11 cellular contexts compared by ENCODE assay signal in the genomic region with DNA sequence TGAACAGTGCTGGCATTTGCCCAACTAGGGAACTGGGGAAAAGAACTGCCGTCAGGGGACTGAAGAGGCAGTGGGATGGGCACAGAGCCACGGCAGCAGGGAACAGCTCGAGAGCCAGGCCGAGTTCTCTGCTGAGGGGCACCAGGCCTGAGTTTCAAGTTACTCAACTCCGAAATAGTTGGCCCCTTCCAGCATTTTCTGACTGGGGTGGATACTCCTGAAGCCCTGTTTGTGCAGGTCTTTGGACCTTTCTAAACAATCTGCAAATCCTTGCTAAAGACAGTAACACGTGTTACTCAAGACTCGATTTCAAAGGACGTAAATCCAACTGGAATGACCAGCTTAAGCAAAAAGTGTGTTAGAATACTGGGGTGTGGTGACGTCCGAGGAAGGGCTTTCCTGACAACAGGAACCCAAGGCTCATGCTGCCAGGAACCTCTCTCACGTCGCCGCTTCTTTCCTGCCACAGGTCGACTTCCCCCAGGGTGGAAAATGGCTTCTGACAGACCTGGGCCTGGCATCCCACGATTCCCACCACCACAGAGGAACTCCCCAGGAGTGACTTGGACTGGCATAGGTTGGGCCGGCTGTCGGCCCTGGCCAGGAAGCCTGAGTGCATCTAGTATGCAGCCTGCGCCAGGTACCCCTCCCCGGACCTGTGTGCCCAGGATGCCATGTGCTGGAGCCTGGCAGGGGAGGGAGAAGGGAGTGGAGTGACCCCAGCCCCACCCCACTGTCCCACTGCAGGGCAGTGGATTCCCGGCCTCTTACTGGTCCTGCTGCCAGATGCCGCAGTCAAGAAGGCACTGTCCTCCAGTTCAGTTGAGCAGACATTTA.
A peak's percentile ranks its signal among the peaks of the same experiment; 100 is the strongest.
DNase-seq lines count a peak whose midpoint lies in the region; ATAC-seq and TF ChIP-seq lines count a peak whose summit lies in the region.
"Had no signal": no experiment of that assay in that cellular context is flagged by ENCODE, and none has a peak within 500 bp of the region (broad histone marks: within the 10 kb centered on the region; RNA-seq: fewer than 3 reads in every experiment).

No MANE protein-coding gene starts in this region.

- H3K36me3 Mint-ChIP-seq in natural killer cell = no peaks in the 10 kb centered on the region

- DNase-seq in NCI-H2107 treated with DMSO at 0.1 percent for 48 hours (lab: John Stamatoyannopoulos, UW; ENCODE audit: unreplicated experiment) (peak; percentile 17), NCI-H2107 (lab: John Stamatoyannopoulos, UW) (no peak), fibroblast of pulmonary artery (ENCODE audit: low read depth) (peak; percentile 31), natural killer cell (no peak), tibial nerve (ENCODE audit: low spot score in 2 of 2) (peak in 1 of 2 donors; percentile 62), mesenteric fat pad (ENCODE audit: low spot score) (no peak), kidney glomerular epithelial cell (lab: John Stamatoyannopoulos, UW) (no peak)
- DNase-seq: activated CD8-positive, alpha-beta memory T cell treated with anti-CD3 and anti-CD28 coated beads, Interleukin-2, amount 50 U/mL, for 48 hours had no signal

- H3K9me3 ChIP-seq in tibial nerve = no peaks in the 10 kb centered on the region
- H3K9me3 ChIP-seq: A549 had no signal

- no peaks in the 10 kb centered on the region for H3K9me3 Mint-ChIP-seq in natural killer cell

- H3K27ac ChIP-seq in tibial nerve = peak overlapping the region; percentile 44 to 85 (median 78)
- H3K27ac ChIP-seq: A549 had no signal

- H3K4me1 Mint-ChIP-seq in natural killer cell = peaks cover 15 to 42% of the 10 kb centered on the region in 2 donors

- peak in 1 of 2 donors; percentile 36 for TF ChIP-seq EP300 in tibial nerve (IDR thresholded peaks at IDR 0.05)

- no peaks in the 10 kb centered on the region for H3K27me3 Mint-ChIP-seq in natural killer cell (ENCODE audit: low read depth in 2 of 2)

- H3K27me3 ChIP-seq in tibial nerve = no peaks in the 10 kb centered on the region

- peak overlapping the region; percentile 12 to 64 for H3K27ac Mint-ChIP-seq in natural killer cell

- H3K4me3 ChIP-seq in fibroblast of pulmonary artery (replicated peaks; ENCODE audit: low read depth, low read length) (no peak overlapping the region), tibial nerve (no peak overlapping the region)
- H3K4me3 ChIP-seq: A549 had no signal

- H3K36me3 ChIP-seq in tibial nerve = peaks cover 0 to 24% (median 0%) of the 10 kb centered on the region in 3 donors

- H3K4me3 Mint-ChIP-seq in natural killer cell = no peak overlapping the region

- no peak for TF ChIP-seq POLR2A in tibial nerve (IDR thresholded peaks at IDR 0.05)

- H3K4me1 ChIP-seq in tibial nerve = peaks cover 3 to 93% (median 37%) of the 10 kb centered on the region in 4 donors
- H3K4me1 ChIP-seq: A549 had no signal

- intact Hi-C loops in natural killer cell (cut with micrococcal nuclease) = no loop called here

- TF ChIP-seq CTCF in fibroblast of pulmonary artery (IDR thresholded peaks at IDR 0.05; ENCODE audit: low read length, missing control alignments) (no peak), natural killer cell (IDR thresholded peaks at IDR 0.05) (no peak), tibial nerve (IDR thresholded peaks at IDR 0.05) (no peak)

- no peak for ATAC-seq in natural killer cell
- no peak for ATAC-seq in HG03442 (IDR thresholded peaks at IDR 0.05; ENCODE audit: unreplicated experiment)
- ATAC-seq: stimulated activated naive CD8-positive, alpha-beta T cell treated with anti-CD3 and anti-CD28 coated beads, Interleukin-15, Interleukin-2, amounts not matched to agents 100 U/mL and 50 U/mL, for 24 hours had no signal

- WGBS in tibial nerve, 2 donors = 54 to 55% methylated on average over 17 to 20 of the region's 21 CpGs

Comparison
In these comparisons a context has a peak if more than half of its experiments do, and no peak if none do; other contexts are left out.
1. DNase-seq: peak in NCI-H2107 treated with DMSO at 0.1 percent for 48 hours (single experiment) and fibroblast of pulmonary artery (single experiment); none in NCI-H2107 (single experiment), natural killer cell (single experiment), mesenteric fat pad (single experiment) and kidney glomerular epithelial cell (single experiment).